In the genomic region with DNA sequence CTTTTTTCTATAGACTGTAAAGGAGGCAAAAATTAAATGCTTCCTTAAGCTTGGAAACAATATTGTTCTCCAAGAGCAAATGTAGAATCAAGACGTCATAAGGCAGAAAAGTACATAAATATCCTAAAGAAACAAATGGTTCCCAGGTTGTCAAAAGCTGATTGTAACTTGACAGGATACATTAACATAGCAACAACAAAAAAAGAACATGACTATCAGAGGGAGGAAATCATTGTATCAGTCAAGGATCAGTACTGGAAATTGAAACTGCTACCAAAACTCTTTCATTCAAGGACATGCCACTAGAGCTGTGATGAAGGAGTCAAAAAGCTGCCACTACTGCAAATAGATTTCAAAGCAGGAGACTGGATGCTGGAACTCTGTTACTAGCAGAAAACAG, we compare ENCODE assay signal across 13 cellular contexts.
"Had no signal": no experiment of that assay in that cellular context is flagged by ENCODE, and none has a peak within 500 bp of the region (broad histone marks: within the 10 kb centered on the region; RNA-seq: fewer than 3 reads in every experiment).

No MANE protein-coding gene starts in this region.

- H3K27me3 ChIP-seq: adrenal gland, gastrocnemius medialis, pancreas, tibial nerve had no signal

- H3K27me3 Mint-ChIP-seq: activated CD4-positive, alpha-beta memory T cell treated with anti-CD3 and anti-CD28 coated beads for 36 hours had no signal

- ATAC-seq: gastrocnemius medialis, left ventricle myocardium superior, pancreas had no signal

- H3K4me3 ChIP-seq: adrenal gland, gastrocnemius medialis, pancreas, tibial nerve had no signal

- DNase-seq: activated CD4-positive, alpha-beta memory T cell treated with anti-CD3 and anti-CD28 coated beads for 36 hours; activated CD8-positive, alpha-beta memory T cell treated with anti-CD3 and anti-CD28 coated beads, Interleukin-2, amount 50 U/mL, for 4 hours; activated naive CD4-positive, alpha-beta T cell treated with anti-CD3 and anti-CD28 coated beads for 36 hours; adrenal gland; gastrocnemius medialis; left ventricle myocardium superior; pancreas; retina had no signal

- H3K9me3 ChIP-seq: adrenal gland, gastrocnemius medialis, pancreas, tibial nerve had no signal

- H3K27ac Mint-ChIP-seq: activated CD4-positive, alpha-beta memory T cell treated with anti-CD3 and anti-CD28 coated beads for 36 hours; activated naive CD4-positive, alpha-beta T cell treated with anti-CD3 and anti-CD28 coated beads for 36 hours; activated T-helper 1 cell treated with anti-CD3 and anti-CD28 coated beads, Interleukin-12 subunit alpha, Interleukin-12 subunit beta, Interleukin-2, Interleukin-4 antibody, amounts not matched to agents 30 ng/mL and 10 ng/mL and 1 ng/mL, durations not matched to agents 14 hours and 24 hours and 36 hours; mesothelial cell of epicardium; T-helper 2 cell treated with Interferon-gamma antibody and Interleukin-4, amounts not matched to agents 5 μg/mL and 100 μg/mL, for 36 hours had no signal

- H3K4me1 ChIP-seq: adrenal gland, gastrocnemius medialis, tibial nerve had no signal

- H3K9me3 Mint-ChIP-seq: activated CD4-positive, alpha-beta memory T cell treated with anti-CD3 and anti-CD28 coated beads for 36 hours; activated naive CD4-positive, alpha-beta T cell treated with anti-CD3 and anti-CD28 coated beads for 36 hours; activated T-helper 1 cell treated with anti-CD3 and anti-CD28 coated beads, Interleukin-12 subunit alpha, Interleukin-12 subunit beta, Interleukin-2, Interleukin-4 antibody, amounts not matched to agents 30 ng/mL and 10 ng/mL and 1 ng/mL, durations not matched to agents 14 hours and 24 hours and 36 hours; mesothelial cell of epicardium; T-helper 2 cell treated with Interferon-gamma antibody and Interleukin-4, amounts not matched to agents 5 μg/mL and 100 μg/mL, for 36 hours had no signal

- H3K4me3 Mint-ChIP-seq: activated CD4-positive, alpha-beta memory T cell treated with anti-CD3 and anti-CD28 coated beads for 36 hours; activated naive CD4-positive, alpha-beta T cell treated with anti-CD3 and anti-CD28 coated beads for 36 hours; activated T-helper 1 cell treated with anti-CD3 and anti-CD28 coated beads, Interleukin-12 subunit alpha, Interleukin-12 subunit beta, Interleukin-2, Interleukin-4 antibody, amounts not matched to agents 30 ng/mL and 10 ng/mL and 1 ng/mL, durations not matched to agents 14 hours and 24 hours and 36 hours; mesothelial cell of epicardium; T-helper 2 cell treated with Interferon-gamma antibody and Interleukin-4, amounts not matched to agents 5 μg/mL and 100 μg/mL, for 36 hours had no signal

- H3K36me3 Mint-ChIP-seq: activated CD4-positive, alpha-beta memory T cell treated with anti-CD3 and anti-CD28 coated beads for 36 hours; mesothelial cell of epicardium had no signal

- FAIRE-seq: colon, pancreas had no signal

- H3K27ac ChIP-seq: adrenal gland, gastrocnemius medialis, pancreas, tibial nerve had no signal

- H3K36me3 ChIP-seq: adrenal gland, gastrocnemius medialis, pancreas, tibial nerve had no signal
